ENCODE assay signal across 14 cellular contexts in genomic region chr1:11456970-11457369, GRCh38.
"Had no signal": no experiment of that assay in that cellular context is flagged by ENCODE, and none has a peak within 500 bp of the region (broad histone marks: within the 10 kb centered on the region; RNA-seq: fewer than 3 reads in every experiment).

No MANE protein-coding gene starts in this region.

- H3K4me1 ChIP-seq: lower lobe of right lung, transverse colon had no signal

- ATAC-seq: left colon; lower lobe of right lung; sciatic nerve; stimulated activated naive CD8-positive, alpha-beta T cell treated with anti-CD3 and anti-CD28 coated beads, Interleukin-15, Interleukin-2, amounts not matched to agents 100 U/mL and 50 U/mL, for 24 hours had no signal

- H3K4me3 ChIP-seq: adrenal gland, dorsolateral prefrontal cortex, lower lobe of right lung, transverse colon had no signal

- H3K9me3 ChIP-seq: adrenal gland, lower lobe of right lung, transverse colon had no signal

- DNase-seq: activated B cell treated with CpG ODN at 0.5 μM for 24 hours; activated CD4-positive, alpha-beta T cell treated with anti-CD3 and anti-CD28 coated beads for 48 hours; activated CD8-positive, alpha-beta memory T cell treated with anti-CD3 and anti-CD28 coated beads, Interleukin-2, amount 50 U/mL, for 48 hours; adrenal gland; dorsolateral prefrontal cortex; endodermal cell; erythroblast; left colon; lower lobe of right lung; stimulated activated naive CD8-positive, alpha-beta T cell treated with anti-CD3 and anti-CD28 coated beads, Interleukin-15, Interleukin-2, amounts not matched to agents 100 U/mL and 50 U/mL, for 24 hours; transverse colon had no signal

- FAIRE-seq: islet of Langerhans, TTC549 had no signal

- H3K27ac ChIP-seq: adrenal gland, dorsolateral prefrontal cortex, lower lobe of right lung, transverse colon had no signal

- H3K36me3 ChIP-seq: adrenal gland, lower lobe of right lung, transverse colon had no signal
